Comparison of ENCODE assay signal across 28 cellular contexts in the genomic region with DNA sequence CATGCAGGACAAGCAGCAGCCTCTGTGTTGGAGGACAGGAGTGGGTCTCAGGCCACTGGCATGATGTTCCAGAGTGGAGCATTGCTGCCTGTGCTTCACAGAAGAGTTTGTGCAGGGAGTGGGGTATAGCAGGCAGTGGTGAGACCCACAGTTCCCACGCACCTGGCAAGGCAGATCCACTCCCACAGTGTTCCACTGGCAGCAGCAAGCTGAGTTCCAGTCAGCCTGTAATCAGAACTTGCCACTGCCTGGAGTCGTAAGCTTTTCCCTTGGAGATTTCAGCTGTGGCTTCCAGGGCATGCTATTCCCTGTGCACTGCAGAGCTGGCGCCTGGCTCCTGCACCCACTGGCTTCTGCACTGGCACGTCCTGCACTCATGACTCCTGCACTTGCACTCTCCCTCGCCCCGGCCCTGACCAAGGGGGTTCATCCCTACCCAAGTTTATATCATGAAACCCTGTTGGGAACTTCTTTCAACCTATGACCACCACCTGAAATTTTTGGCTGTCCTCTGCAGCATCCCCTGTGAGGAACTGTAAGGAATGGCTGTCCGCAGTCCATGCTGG.
"Had no signal": no experiment of that assay in that cellular context is flagged by ENCODE, and none has a peak within 500 bp of the region (broad histone marks: within the 10 kb centered on the region; RNA-seq: fewer than 3 reads in every experiment).

No MANE protein-coding gene starts in this region.

- ATAC-seq: activated CD8-positive, alpha-beta T cell treated with anti-CD3 and anti-CD28 coated beads for 36 hours; activated T-cell treated with anti-CD3 and anti-CD28 coated beads, Interleukin-2, amount 50 U/mL, for 4 hours; activated T-helper 17 cell treated with anti-CD3 and anti-CD28 coated beads, Interleukin-2, amount 50 U/mL, for 72 hours; effector memory CD8-positive, alpha-beta T cell; foreskin keratinocyte; gastrocnemius medialis had no signal

- H3K4me3 ChIP-seq: esophagus muscularis mucosa, gastrocnemius medialis had no signal

- H3K27ac ChIP-seq: brain microvascular endothelial cell, esophagus muscularis mucosa, foreskin keratinocyte, gastrocnemius medialis had no signal

- H3K9me3 ChIP-seq: esophagus muscularis mucosa, gastrocnemius medialis had no signal

- H3K4me1 ChIP-seq: esophagus muscularis mucosa, foreskin keratinocyte, gastrocnemius medialis had no signal

- H3K36me3 ChIP-seq: brain microvascular endothelial cell, esophagus muscularis mucosa, gastrocnemius medialis had no signal

- H3K27me3 ChIP-seq: brain microvascular endothelial cell, esophagus muscularis mucosa, foreskin keratinocyte, gastrocnemius medialis had no signal

- FAIRE-seq: astrocyte, colon had no signal

- DNase-seq: activated CD4-positive, alpha-beta T cell treated with anti-CD3 and anti-CD28 coated beads for 1 hour; activated CD4-positive, alpha-beta T cell treated with anti-CD3 and anti-CD28 coated beads for 4 hours; activated CD4-positive, alpha-beta T cell treated with anti-CD3 and anti-CD28 coated beads, Interleukin-2, amount 10 ng/mL, durations not matched to agents 7 days and 5 days; activated CD4-positive, alpha-beta T cell treated with anti-CD3 and anti-CD28 coated beads, Interleukin-2, amount 50 U/mL, for 48 hours; activated CD4-positive, CD25-positive, alpha-beta regulatory T cell; activated CD8-positive, alpha-beta memory T cell treated with anti-CD3 and anti-CD28 coated beads for 24 hours; activated CD8-positive, alpha-beta T cell treated with anti-CD3 and anti-CD28 coated beads for 36 hours; activated effector memory CD4-positive, alpha-beta T cell treated with Interleukin-2 at 50 U/mL for 16 hours; activated gamma-delta T cell treated with Interleukin-2 at 50 U/mL for 16 hours; activated naive CD4-positive, alpha-beta T cell treated with anti-CD3 and anti-CD28 coated beads, Interleukin-2, amount 50 U/mL, for 16 hours; activated naive CD4-positive, alpha-beta T cell treated with Interleukin-2 at 50 U/mL for 16 hours; activated T-cell treated with anti-CD3 and anti-CD28 coated beads, Interleukin-2, amount 50 U/mL, for 4 hours; amniotic stem cell; anterior cingulate cortex; brain microvascular endothelial cell; caudate nucleus; cortex of kidney; dermis blood vessel endothelial cell; effector CD4-positive, alpha-beta T cell; effector memory CD8-positive, alpha-beta T cell; erythroblast; foreskin keratinocyte; gastrocnemius medialis; T-helper 2 cell had no signal
